ENCODE assay signal across 8 cellular contexts in genomic region chrX:2967998-2968909, GRCh38. TPM values are rescaled to one million over a fixed set of nuclear protein-coding genes. Genes with fewer than 3 reads are reported as not detected.
DNase-seq lines count a peak whose midpoint lies in the region; ATAC-seq, FAIRE-seq and TF ChIP-seq lines count a peak whose summit lies in the region.

No MANE protein-coding gene starts in this region.

- H3K4me1 ChIP-seq in astrocyte (ENCODE audit: insufficient read depth, low read length) (peaks cover 16% of the 10 kb centered on the region), thoracic aorta (ENCODE audit: control insufficient read depth in 1 of 2, low read depth in 2 of 2) (no peaks in the 10 kb centered on the region)

- peaks cover 5% of the 10 kb centered on the region for H3K4me1 Mint-ChIP-seq in astrocyte (ENCODE audit: low read depth, unreplicated experiment)

- no peaks in the 10 kb centered on the region for H3K36me3 Mint-ChIP-seq in astrocyte (ENCODE audit: low read depth, unreplicated experiment)

- H3K79me2 ChIP-seq in astrocyte (ENCODE audit: insufficient read depth, low read length), result no peaks in the 10 kb centered on the region

- peak overlapping the region; percentile 53 for H3K9ac ChIP-seq in astrocyte (ENCODE audit: low read length)

- no peaks in the 10 kb centered on the region for H4K20me1 ChIP-seq in astrocyte (ENCODE audit: insufficient read depth, low read length)

- H3K4me3 ChIP-seq in AG10803 (ENCODE audit: low read length) (peak overlapping the region; percentile 35), astrocyte (ENCODE audit: insufficient read depth, low read depth, low read length) (peak overlapping the region; percentile 51), thoracic aorta (peak overlapping the region; percentile 64)

- ATAC-seq in HG03064 (IDR thresholded peaks at IDR 0.05; ENCODE audit: low read depth, unreplicated experiment) (peak; percentile 55), left colon (peak; percentile 58), thoracic aorta (ENCODE audit: insufficient number of reproducible peaks, low FRiP score, low read depth) (no peak), GM18519 (IDR thresholded peaks at IDR 0.05; ENCODE audit: low FRiP score, unreplicated experiment) (no peak)

- no peaks in the 10 kb centered on the region for H3K27me3 Mint-ChIP-seq in astrocyte (ENCODE audit: low read depth, unreplicated experiment)

- no peaks in the 10 kb centered on the region for H3K9me3 Mint-ChIP-seq in astrocyte (ENCODE audit: unreplicated experiment)

- no peak overlapping the region for H3K27ac Mint-ChIP-seq in astrocyte (ENCODE audit: unreplicated experiment)

- DNase-seq in AG10803 (ENCODE audit: low read depth) (peak; percentile 50), astrocyte (ENCODE audit: low read depth) (peak; percentile 70), left colon (peak in 1 of 2 donors; percentile 24), thoracic aorta (ENCODE audit: low spot score) (no peak), NCI-H2196 treated with DMSO at 0.1 percent for 48 hours (lab: John Stamatoyannopoulos, UW; ENCODE audit: unreplicated experiment) (no peak), NCI-H1048 (lab: John Stamatoyannopoulos, UW) (no peak)

- TF ChIP-seq CTCF in AG10803 (conservative IDR thresholded peaks at IDR 0.05; ENCODE audit: low read length), result no peak
- no peak for TF ChIP-seq CTCF in astrocyte (IDR thresholded peaks at IDR 0.05; ENCODE audit: insufficient read depth, low read depth, low read length)
- TF ChIP-seq CTCF in thoracic aorta (IDR thresholded peaks at IDR 0.05), result no peak

- FAIRE-seq in astrocyte (lab: Jason Lieb, UNC), result peak; percentile 77

- H3K4me3 Mint-ChIP-seq in astrocyte (ENCODE audit: unreplicated experiment), result no peak overlapping the region

- H2AFZ ChIP-seq in astrocyte (ENCODE audit: low read depth, low read length), result peak overlapping the region; percentile 79

- H3K27ac ChIP-seq in astrocyte (ENCODE audit: low read depth, low read length), result peak overlapping the region; percentile 3
- no peak overlapping the region for H3K27ac ChIP-seq in thoracic aorta

- peak overlapping the region; percentile 84 for H3K4me2 ChIP-seq in astrocyte (ENCODE audit: low read length)

- H3K9me3 ChIP-seq in astrocyte (ENCODE audit: insufficient read depth, low read depth, low read length) (no peaks in the 10 kb centered on the region), thoracic aorta (no peaks in the 10 kb centered on the region)

- no peaks in the 10 kb centered on the region for H3K27me3 ChIP-seq in astrocyte (ENCODE audit: insufficient read depth, low read length)
- no peaks in the 10 kb centered on the region for H3K27me3 ChIP-seq in thoracic aorta (replicated peaks; ENCODE audit: insufficient read depth)

- intact Hi-C loops in left colon (cut with DNase I, micrococcal nuclease), result no loop called here

- H3K36me3 ChIP-seq in astrocyte (ENCODE audit: insufficient read depth, low read length), result no peaks in the 10 kb centered on the region
- H3K36me3 ChIP-seq in thoracic aorta, result no peaks in the 10 kb centered on the region

RNA-seq across cellular contexts. Expression of gene ARSH, which starts 38.1 kb away (rescaled TPM):
- not detected in 2 replicates for total RNA-seq in astrocyte
- not detected for total RNA-seq in left colon
- not detected for total RNA-seq in thoracic aorta

RNA-seq across cellular contexts. Expression of gene ARSD, which starts 39.1 kb away (rescaled TPM):
- total RNA-seq in astrocyte (7.3 and 9.2 TPM in 2 replicates), left colon (100 to 1,000 TPM in 1 of 2 donors, 10 to 100 TPM in 1; 93.1 to 104 TPM), thoracic aorta (10 to 100 TPM; 13.2 to 25.3 TPM)

Comparison
In these comparisons a context has a peak if more than half of its experiments do, and no peak if none do; other contexts are left out.
1. DNase-seq: peak in AG10803 (single experiment) and astrocyte (single experiment); none in thoracic aorta (single experiment), NCI-H2196 treated with DMSO at 0.1 percent for 48 hours (single experiment) and NCI-H1048 (single experiment).
2. ATAC-seq: peak in HG03064 (single experiment) and left colon (single experiment); none in thoracic aorta (single experiment) and GM18519 (single experiment).
3. Peak in every context shown above with its lines, with median percentiles within 50 percentile points of each other: H3K4me3 ChIP-seq.